In genomic region chr17:55201609-55201932, GRCh38 we compare ENCODE assay signal across 20 cellular contexts.
"Had no signal": no experiment of that assay in that cellular context is flagged by ENCODE, and none has a peak within 500 bp of the region (broad histone marks: within the 10 kb centered on the region; RNA-seq: fewer than 3 reads in every experiment).

No MANE protein-coding gene starts in this region.

- H3K36me3 ChIP-seq: cardiac muscle cell, sigmoid colon, thoracic aorta, upper lobe of left lung had no signal

- H3K9me3 ChIP-seq: thoracic aorta, upper lobe of left lung had no signal

- ATAC-seq: activated CD8-positive, alpha-beta memory T cell treated with anti-CD3 and anti-CD28 coated beads, Interleukin-2, amount 10 ng/mL, durations not matched to agents 7 days and 5 days; effector memory CD8-positive, alpha-beta T cell; left lobe of liver; natural killer cell; stimulated activated memory B cell treated with anti-CD40 and anti-IgM and Interleukin-4, amounts not matched to agents 10 μg/mL and 1 μg/mL and 100 μg/mL, for 72 hours had no signal

- H3K9ac ChIP-seq: parathyroid adenoma had no signal

- FAIRE-seq: kidney had no signal

- H3K4me3 ChIP-seq: cardiac muscle cell, lung, sigmoid colon, thoracic aorta, upper lobe of left lung had no signal

- H3K4me1 ChIP-seq: parathyroid adenoma, sigmoid colon had no signal

- H3K27ac ChIP-seq: cardiac muscle cell, parathyroid adenoma, sigmoid colon, thoracic aorta, upper lobe of left lung had no signal

- DNase-seq: activated B cell treated with CpG ODN at 0.5 μM for 24 hours; activated CD4-positive, alpha-beta memory T cell treated with anti-CD3 and anti-CD28 coated beads, Interleukin-2, amount 10 ng/mL, durations not matched to agents 7 days and 5 days; activated CD4-positive, alpha-beta T cell treated with anti-CD3 and anti-CD28 coated beads for 48 hours; activated CD8-positive, alpha-beta memory T cell treated with anti-CD3 and anti-CD28 coated beads, Interleukin-2, amount 10 ng/mL, durations not matched to agents 7 days and 5 days; amygdala; effector memory CD8-positive, alpha-beta T cell; foreskin fibroblast; glutamatergic neuron; hippocampal formation; kidney; natural killer cell; sigmoid colon; stimulated activated CD4-positive, alpha-beta T cell treated with anti-CD3 and anti-CD28 coated beads, Interleukin-4, amount 100 ng/mL, for 4 hours; upper lobe of left lung had no signal

- H3K27me3 ChIP-seq: cardiac muscle cell, sigmoid colon, upper lobe of left lung had no signal
